27 cellular contexts compared by ENCODE assay signal in genomic region chr14:24885410-24885913, GRCh38.
DNase-seq lines count a peak whose midpoint lies in the region; ATAC-seq, FAIRE-seq and TF ChIP-seq lines count a peak whose summit lies in the region.
"Had no signal": no experiment of that assay in that cellular context is flagged by ENCODE, and none has a peak within 500 bp of the region (broad histone marks: within the 10 kb centered on the region; RNA-seq: fewer than 3 reads in every experiment).

No MANE protein-coding gene starts in this region.

- TF ChIP-seq POLR2A in HepG2 (IDR thresholded peaks at IDR 0.05; ENCODE audit: insufficient read depth in 1 of 2, low read depth in 2 of 2, low read length in 2 of 2) (no peak), right lobe of liver (IDR thresholded peaks at IDR 0.05) (no peak)

- H3F3A ChIP-seq in MM.1S (ENCODE audit: insufficient read depth, low read length): no peaks in the 10 kb centered on the region

- no peaks in the 10 kb centered on the region for H4K20me1 ChIP-seq in HepG2 (ENCODE audit: insufficient read depth, low read length)
- no peaks in the 10 kb centered on the region for H4K20me1 ChIP-seq in MM.1S (ENCODE audit: insufficient read depth, low read length)
- H4K20me1 ChIP-seq: BLaER1 treated with 17β-estradiol and CSF1 and Interleukin-3, amounts not matched to agents 10 nM and 100 nM had no signal

- no peaks in the 10 kb centered on the region for H3K36me3 ChIP-seq in HepG2 (replicated peaks in 1 of 2; ENCODE audit: control insufficient read depth in 1 of 2, insufficient read depth in 2 of 2, low read length in 2 of 2)
- no peaks in the 10 kb centered on the region for H3K36me3 ChIP-seq in right lobe of liver
- H3K36me3 ChIP-seq in endodermal cell (ENCODE audit: control insufficient read depth, insufficient read depth, low read length): no peaks in the 10 kb centered on the region
- H3K36me3 ChIP-seq in MM.1S (replicated peaks; ENCODE audit: insufficient read depth, low read length): no peaks in the 10 kb centered on the region
- H3K36me3 ChIP-seq: BLaER1 treated with 17β-estradiol and CSF1 and Interleukin-3, amounts not matched to agents 10 nM and 100 nM had no signal

- TF ChIP-seq CTCF in HepG2 (CRISPR knock-in tag; IDR thresholded peaks at IDR 0.05) (no peak), right lobe of liver (IDR thresholded peaks at IDR 0.05) (no peak), endodermal cell (conservative IDR thresholded peaks at IDR 0.05) (no peak), MM.1S (IDR thresholded peaks at IDR 0.05; ENCODE audit: low read length) (no peak)

- peak overlapping the region; percentile 14 for H3K27ac Mint-ChIP-seq in endodermal cell
- H3K27ac Mint-ChIP-seq: CD4-positive, alpha-beta memory T cell; HFFc6 had no signal

- H3K27me3 Mint-ChIP-seq in endodermal cell (ENCODE audit: insufficient read depth): peaks cover 9% of the 10 kb centered on the region

- FAIRE-seq in HepG2 (lab: Jason Lieb, UNC): peak; percentile 66
- FAIRE-seq: G401.6, GM18507 had no signal

- no peaks in the 10 kb centered on the region for H3K9me2 ChIP-seq in MM.1S (replicated peaks; ENCODE audit: insufficient read depth, low read length)
- H3K9me2 ChIP-seq: SK-N-SH had no signal

- BruUV-seq in HepG2 (replicated peaks; lab: Mats Ljungman, UMichigan): no TSS peak

- POLR2A ChIA-PET in HepG2 (lab: Yijun Ruan, JAX): interaction anchor here (0.6 to 3.4 kb wide), 7 partner anchors 11 to 130 kb away, joined by 3 to 28 read pairs (median 5); no protein-coding TSS in a partner anchor

- intact Hi-C loops in HepG2 (cut with micrococcal nuclease; ENCODE audit: unreplicated experiment): loop anchor here (2.0 to 5.0 kb wide), 3 partner anchors 48 to 152 kb away; no protein-coding TSS in a partner anchor
- intact Hi-C loops in right lobe of liver (cut with DNase I): no loop called here

- peak; percentile 93 for ATAC-seq in HepG2
- no peak for ATAC-seq in right lobe of liver
- no peak for ATAC-seq in GM18873 (IDR thresholded peaks at IDR 0.05; ENCODE audit: low FRiP score, unreplicated experiment)
- ATAC-seq in GM19463 (IDR thresholded peaks at IDR 0.05; ENCODE audit: unreplicated experiment): no peak
- ATAC-seq: Panc1 had no signal

- H3K4me3 ChIP-seq in HepG2 (replicated peaks in 1 of 3; ENCODE audit: insufficient read depth in 1 of 3, low read depth in 2 of 3, low read length in 3 of 3): no peak overlapping the region
- no peak overlapping the region for H3K4me3 ChIP-seq in right lobe of liver
- H3K4me3 ChIP-seq in endodermal cell (ENCODE audit: low read length): peak overlapping the region; percentile 28
- H3K4me3 ChIP-seq in MM.1S (ENCODE audit: low read length): no peak overlapping the region
- H3K4me3 ChIP-seq: BLaER1 treated with 17β-estradiol and CSF1 and Interleukin-3, amounts not matched to agents 10 nM and 100 nM had no signal

- DNase-seq in HepG2 (ENCODE audit: low spot score) (peak; percentile 94), right lobe of liver (no peak), endodermal cell (peak; percentile 56), midbrain (lab: John Stamatoyannopoulos, UW) (peak; percentile 50), NCI-H1092 (lab: John Stamatoyannopoulos, UW) (no peak), MM.1S (no peak)
- DNase-seq: ACHN; Calu3; CD4-positive, alpha-beta memory T cell; H7; HFFc6; NCI-H1105 treated with DMSO at 0.1 percent for 48 hours; NCI-H2029 treated with DMSO at 0.1 percent for 48 hours; NCI-H2171; NCI-H345; NCI-H524; NCI-H774; SIG-M5; SK-N-SH had no signal

- no peaks in the 10 kb centered on the region for H3K27me3 ChIP-seq in HepG2 (ENCODE audit: control insufficient read depth in 1 of 2, insufficient read depth in 2 of 2, low read length in 2 of 2)
- no peaks in the 10 kb centered on the region for H3K27me3 ChIP-seq in right lobe of liver
- H3K27me3 ChIP-seq in endodermal cell (ENCODE audit: control insufficient read depth, insufficient read depth, low read length, poor library complexity, severe bottlenecking): peaks cover 5% of the 10 kb centered on the region
- no peaks in the 10 kb centered on the region for H3K27me3 ChIP-seq in MM.1S (replicated peaks; ENCODE audit: insufficient read depth, low read length)
- H3K27me3 ChIP-seq: BLaER1 treated with 17β-estradiol and CSF1 and Interleukin-3, amounts not matched to agents 10 nM and 100 nM had no signal

- in situ Hi-C loops in HepG2 (cut with HindIII; ENCODE audit: extremely low pct_ligation_motif_present, low pct_unique_long_range_greater_than_20kb): no loop called here

- H3K79me2 ChIP-seq in HepG2 (ENCODE audit: insufficient read depth, low read length) (no peaks in the 10 kb centered on the region), MM.1S (ENCODE audit: low read length) (no peaks in the 10 kb centered on the region)

- TF ChIP-seq EP300 in HepG2 (IDR thresholded peaks at IDR 0.05; ENCODE audit: low read depth in 2 of 2, low read length in 2 of 2) (no peak; a peak in 1 of 4 replicates), HepG2 (CRISPR knock-in tag; IDR thresholded peaks at IDR 0.05; ENCODE audit: borderline replicate concordance) (0 out of 2 replicates have a peak, but pooled peaks have one; percentile 56)

- no peak for TF ChIP-seq RAD21 in HepG2 (CRISPR knock-in tag; IDR thresholded peaks at IDR 0.05)

- peak overlapping the region; percentile 7 for H2AFZ ChIP-seq in HepG2 (ENCODE audit: low read length)
- H2AFZ ChIP-seq in MM.1S (ENCODE audit: low read length): no peak overlapping the region

- H3K4me1 Mint-ChIP-seq in endodermal cell: peaks cover 15% of the 10 kb centered on the region
- H3K4me1 Mint-ChIP-seq: CD4-positive, alpha-beta memory T cell had no signal

- no peak overlapping the region for H3K4me3 Mint-ChIP-seq in endodermal cell
- H3K4me3 Mint-ChIP-seq: CD4-positive, alpha-beta memory T cell; HFFc6 had no signal

- CTCF ChIA-PET in HepG2 (lab: Yijun Ruan, JAX; ENCODE audit: low intra/inter-chr PET ratio, low total read pairs): no interaction called here

- H3K4me1 ChIP-seq in HepG2 (ENCODE audit: insufficient read depth, low read length): peaks cover 49% of the 10 kb centered on the region
- no peaks in the 10 kb centered on the region for H3K4me1 ChIP-seq in right lobe of liver
- H3K4me1 ChIP-seq in endodermal cell (ENCODE audit: control insufficient read depth, insufficient read depth, low read length): no peaks in the 10 kb centered on the region
- H3K4me1 ChIP-seq in MM.1S (ENCODE audit: low read length): no peaks in the 10 kb centered on the region
- H3K4me1 ChIP-seq: BLaER1 treated with 17β-estradiol and CSF1 and Interleukin-3, amounts not matched to agents 10 nM and 100 nM had no signal

- 27% methylated on average over 3 of the region's 3 CpGs for WGBS in HepG2 (ENCODE audit: low lambda C conversion rate)
- WGBS in right lobe of liver (ENCODE audit: insufficient coverage, low coverage, low lambda C conversion rate, missing lambda C conversion rate): 76% methylated on average over 3 of the region's 3 CpGs
- 74 to 80% methylated on average over 1 to 3 of the region's 3 CpGs for WGBS in endodermal cell (ENCODE audit: insufficient coverage in 1 of 2, insufficient read length in 1 of 2), 2 experiments

- H3K9me3 ChIP-seq in HepG2 (ENCODE audit: low read length): peaks cover 8% of the 10 kb centered on the region
- no peaks in the 10 kb centered on the region for H3K9me3 ChIP-seq in right lobe of liver
- peaks cover 2% of the 10 kb centered on the region for H3K9me3 ChIP-seq in endodermal cell (ENCODE audit: control insufficient read depth, low read length)
- H3K9me3 ChIP-seq in MM.1S (replicated peaks; ENCODE audit: insufficient read depth, low read length): no peaks in the 10 kb centered on the region
- H3K9me3 ChIP-seq: SK-N-SH had no signal

- H3K9me3 Mint-ChIP-seq in endodermal cell: peaks cover 4% of the 10 kb centered on the region

- H3K9ac ChIP-seq in HepG2 (ENCODE audit: insufficient read depth, low read depth, low read length) (no peak overlapping the region), endodermal cell (ENCODE audit: extremely low read depth, low read length, poor library complexity, severe bottlenecking) (no peak overlapping the region), MM.1S (ENCODE audit: low read length) (no peak overlapping the region)
- H3K9ac ChIP-seq: BLaER1 treated with 17β-estradiol and CSF1 and Interleukin-3, amounts not matched to agents 10 nM and 100 nM; KMS-11; SK-N-SH had no signal

- H3K4me2 ChIP-seq in HepG2 (ENCODE audit: low read depth, low read length) (peak overlapping the region; percentile 42), MM.1S (ENCODE audit: low read depth, low read length) (no peak overlapping the region)
- H3K4me2 ChIP-seq: BLaER1 treated with 17β-estradiol and CSF1 and Interleukin-3, amounts not matched to agents 10 nM and 100 nM; KMS-11; SK-N-SH had no signal

- H3K27ac ChIP-seq in HepG2 (ENCODE audit: extremely low read length, insufficient read depth, low read length) (peak overlapping the region; percentile 27), right lobe of liver (no peak overlapping the region), endodermal cell (ENCODE audit: low read depth, low read length) (no peak overlapping the region), MM.1S (ENCODE audit: low read length) (no peak overlapping the region)
- H3K27ac ChIP-seq: 22Rv1; BLaER1 treated with 17β-estradiol and CSF1 and Interleukin-3, amounts not matched to agents 10 nM and 100 nM; KMS-11 had no signal

- H3K36me3 Mint-ChIP-seq in endodermal cell (ENCODE audit: low read depth): no peaks in the 10 kb centered on the region
- H3K36me3 Mint-ChIP-seq: CD4-positive, alpha-beta memory T cell had no signal

TF ChIP-seq in HepG2, 621 proteins besides CTCF, POLR2A, EP300 and RAD21 (continues in another document):
- TF ChIP-seq ZMYM3 (CRISPR knock-in tag; IDR thresholded peaks at IDR 0.05) (peak; percentile 78), CBX2 (IDR thresholded peaks at IDR 0.05; ENCODE audit: low read depth, low read length) (no peak), CBX2 (CRISPR knock-in tag; IDR thresholded peaks at IDR 0.05; ENCODE audit: low read depth) (no peak), AGO1 (IDR thresholded peaks at IDR 0.05; ENCODE audit: low read depth, low read length, poor library complexity, severe bottlenecking) (no peak), BHLHE40 (IDR thresholded peaks at IDR 0.05; ENCODE audit: low read length) (peak; percentile 44; the same call in 1 of the 2 replicates), ADNP (CRISPR knock-in tag; IDR thresholded peaks at IDR 0.05) (no peak; the same call in 1 of the 2 replicates)

Comparison
In these comparisons a context has a peak if more than half of its experiments do, and no peak if none do; other contexts are left out.
1. DNase-seq: peak in HepG2 (single experiment), endodermal cell (single experiment) and midbrain (single experiment); none in right lobe of liver (0 of 3), NCI-H1092 (single experiment) and MM.1S (single experiment).